ENCODE assay signal across 9 cellular contexts in genomic region chr17:81928497-81929252, GRCh38. TPM values are rescaled to one million over a fixed set of nuclear protein-coding genes. Genes with fewer than 3 reads are reported as not detected.
A peak's percentile ranks its signal among the peaks of the same experiment; 100 is the strongest.
DNase-seq lines count a peak whose midpoint lies in the region; ATAC-seq, FAIRE-seq and TF ChIP-seq lines count a peak whose summit lies in the region.
"Had no signal": no experiment of that assay in that cellular context is flagged by ENCODE, and none has a peak within 500 bp of the region (broad histone marks: within the 10 kb centered on the region; RNA-seq: fewer than 3 reads in every experiment).

No MANE protein-coding gene starts in this region.

- H3K27me3 Mint-ChIP-seq in mesothelial cell of epicardium (ENCODE audit: low read depth) = no peaks in the 10 kb centered on the region

- H3K27me3 ChIP-seq in BJ (ENCODE audit: control insufficient read depth, insufficient read depth, low read length) = no peaks in the 10 kb centered on the region
- no peaks in the 10 kb centered on the region for H3K27me3 ChIP-seq in brain microvascular endothelial cell (replicated peaks)

- peaks cover 28% of the 10 kb centered on the region for H3K4me1 Mint-ChIP-seq in mesothelial cell of epicardium

- H3K36me3 ChIP-seq in BJ (ENCODE audit: control insufficient read depth, insufficient read depth, low read length) = peaks cover 8% of the 10 kb centered on the region
- H3K36me3 ChIP-seq in brain microvascular endothelial cell (replicated peaks) = no peaks in the 10 kb centered on the region

- no peak for ATAC-seq in GM18870 (IDR thresholded peaks at IDR 0.05; ENCODE audit: unreplicated experiment)

- TF ChIP-seq CTCF in BJ (IDR thresholded peaks at IDR 0.05; ENCODE audit: insufficient read depth, low read depth, low read length) = no peak
- no peak for TF ChIP-seq CTCF in brain microvascular endothelial cell (IDR thresholded peaks at IDR 0.05; ENCODE audit: low read depth, low read length, missing control alignments)
- no peak for TF ChIP-seq CTCF in mesothelial cell of epicardium (IDR thresholded peaks at IDR 0.05; ENCODE audit: unreplicated experiment)

- CTCF ChIA-PET in BJ (lab: Yijun Ruan, JAX) = interaction anchor here (0.6 to 1.5 kb wide), 6 partner anchors 10 to 548 kb away, joined by 3 to 5 read pairs (median 4); no protein-coding TSS in a partner anchor

- no peaks in the 10 kb centered on the region for H3K36me3 Mint-ChIP-seq in mesothelial cell of epicardium

- POLR2A ChIA-PET in BJ (lab: Charles Lee) = no interaction called here

- in situ Hi-C loops in brain microvascular endothelial cell (cut with HindIII; ENCODE audit: low pct_ligation_motif_present, low sequenced_read_pairs) = no loop called here

- H3K27ac Mint-ChIP-seq in mesothelial cell of epicardium = peak overlapping the region; percentile 34

- no peak overlapping the region for H3K27ac ChIP-seq in brain microvascular endothelial cell

- H3K4me3 ChIP-seq in BJ (ENCODE audit: low read depth, low read length) (peak overlapping the region; percentile 90), brain microvascular endothelial cell (ENCODE audit: low read depth, low read length) (peak overlapping the region; percentile 79)

- peak; percentile 58 for FAIRE-seq in HTR-8/SVneo (lab: Jason Lieb, UNC)

- DNase-seq in BJ (ENCODE audit: low read depth) (no peak), HTR-8/SVneo (ENCODE audit: insufficient read length, low spot score) (no peak), brain microvascular endothelial cell (no peak), mesothelial cell of epicardium (ENCODE audit: low spot score in 2 of 2, unreplicated experiment in 2 of 2) (no peak), HuH-7.5 (ENCODE audit: low spot score) (no peak), MV-4-11 (lab: John Stamatoyannopoulos, UW) (no peak), NCI-H2171 (lab: John Stamatoyannopoulos, UW) (no peak)

- H3K9me3 Mint-ChIP-seq in mesothelial cell of epicardium = no peaks in the 10 kb centered on the region

- H3K4me3 Mint-ChIP-seq in mesothelial cell of epicardium = peak overlapping the region; percentile 63

RNA-seq across cellular contexts. Expression of gene MAFG, which starts 1.1 kb away (rescaled TPM):
- polyA plus RNA-seq in BJ (2011; rRNA removed) = 12.2 and 20.6 TPM in 2 replicates
- polyA minus RNA-seq in BJ (2011; rRNA and poly(A)+ RNA removed) = 6.6 and 6.7 TPM in 2 replicates
- 23.6 to 25.5 TPM (median 24.1 TPM) in 3 replicates for total RNA-seq in mesothelial cell of epicardium

RNA-seq across cellular contexts. Expression of gene PYCR1, which starts 8.4 kb away (rescaled TPM):
- 156 and 245 TPM in 2 replicates for polyA plus RNA-seq in BJ (2011; rRNA removed)
- 76.0 and 115 TPM in 2 replicates for polyA minus RNA-seq in BJ (2011; rRNA and poly(A)+ RNA removed)
- total RNA-seq in mesothelial cell of epicardium = 91.0 to 108 TPM (median 102 TPM) in 3 replicates

RNA-seq across cellular contexts. Expression of gene SIRT7, which starts 10.7 kb away (rescaled TPM):
- polyA plus RNA-seq in BJ (2011; rRNA removed) = 5.2 and 8.4 TPM in 2 replicates
- 22.0 and 32.1 TPM in 2 replicates for polyA minus RNA-seq in BJ (2011; rRNA and poly(A)+ RNA removed)
- 18.9 to 22.6 TPM (median 21.3 TPM) in 3 replicates for total RNA-seq in mesothelial cell of epicardium

RNA-seq across cellular contexts. Expression of gene PCYT2, which starts 17.5 kb away (rescaled TPM):
- polyA plus RNA-seq in BJ (2011; rRNA removed) = 24.5 and 44.2 TPM in 2 replicates
- 19.1 and 25.7 TPM in 2 replicates for polyA minus RNA-seq in BJ (2011; rRNA and poly(A)+ RNA removed)
- 16.8 to 20.5 TPM (median 17.5 TPM) in 3 replicates for total RNA-seq in mesothelial cell of epicardium

RNA-seq across cellular contexts. Expression of gene MYADML2, which starts 18.4 kb away (rescaled TPM):
- not detected in 2 replicates for polyA plus RNA-seq in BJ (2011; rRNA removed)
- not detected in 2 replicates for polyA minus RNA-seq in BJ (2011; rRNA and poly(A)+ RNA removed)
- not detected in 3 replicates for total RNA-seq in mesothelial cell of epicardium
- total RNA-seq: pulmonary artery endothelial cell had no signal
